8 cellular contexts compared by ENCODE assay signal in the genomic region with DNA sequence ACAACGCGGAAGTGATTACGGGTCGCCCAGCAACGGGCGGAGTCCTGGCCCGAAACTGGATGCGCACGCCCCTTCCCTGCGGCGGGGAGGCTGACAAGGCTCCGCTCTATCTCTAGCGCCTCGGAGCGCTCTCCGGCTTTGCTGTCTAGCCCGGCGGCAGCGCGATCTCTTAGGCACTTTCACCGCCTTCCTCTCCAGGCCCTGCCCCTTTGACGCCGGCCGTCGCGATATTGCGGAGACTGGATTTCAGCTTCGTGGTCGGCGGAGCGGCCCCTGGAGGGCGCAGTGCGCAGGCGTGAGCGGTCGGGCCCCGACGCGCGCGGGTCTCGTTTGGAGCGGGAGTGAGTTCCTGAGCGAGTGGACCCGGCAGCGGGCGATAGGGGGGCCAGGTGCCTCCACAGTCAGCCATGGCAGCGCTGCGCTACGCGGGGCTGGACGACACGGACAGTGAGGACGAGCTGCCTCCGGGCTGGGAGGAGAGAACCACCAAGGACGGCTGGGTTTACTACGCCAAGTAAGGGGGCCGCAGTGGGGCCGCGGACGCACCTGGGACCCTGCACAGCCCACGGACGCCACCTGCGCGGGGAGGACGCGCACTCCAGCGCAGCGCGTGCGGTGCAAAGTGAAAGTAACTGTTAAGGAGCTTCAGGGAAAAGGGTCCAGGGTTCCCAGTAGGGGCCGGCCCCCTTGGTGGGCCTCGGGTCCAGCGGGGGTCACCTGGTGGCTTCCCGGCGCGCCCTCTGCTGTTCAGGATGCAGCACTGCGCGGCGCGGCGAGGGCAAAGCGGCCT. TPM values are rescaled to one million over a fixed set of nuclear protein-coding genes. Genes with fewer than 3 reads are reported as not detected.
DNase-seq lines count a peak whose midpoint lies in the region; ATAC-seq and TF ChIP-seq lines count a peak whose summit lies in the region.

WWOX (plus strand) TSS at position 283 of the 790 bp plus-strand sequence.

- H3K4me1 ChIP-seq in adrenal gland (replicated peaks in 1 of 2) (peaks cover 0 to 7% of the 10 kb centered on the region in 2 donors), heart left ventricle (peaks cover 0 to 17% (median 8%) of the 10 kb centered on the region in 12 donors), upper lobe of left lung (peaks cover 5 to 13% (median 11%) of the 10 kb centered on the region in 4 donors)

- H3K4me3 Mint-ChIP-seq in T-cell = peak within 1 kb of the TSS; percentile 86 to 88 (median 87)

- peaks cover 27 to 34% (median 28%) of the 10 kb centered on the region in 3 donors for H3K4me1 Mint-ChIP-seq in T-cell

- TF ChIP-seq POLR2A in adrenal gland (IDR thresholded peaks at IDR 0.05) (peak; percentile 33 to 91), heart left ventricle (IDR thresholded peaks at IDR 0.05) (peak in 1 of 2 donors; percentile 81), upper lobe of left lung (IDR thresholded peaks at IDR 0.05) (peak in 1 of 4 donors; percentile 65)

- H3K27me3 ChIP-seq in adrenal gland = no peaks in the 10 kb centered on the region
- peaks cover 0 to 5% (median 0%) of the 10 kb centered on the region in 9 donors for H3K27me3 ChIP-seq in heart left ventricle
- no peaks in the 10 kb centered on the region for H3K27me3 ChIP-seq in upper lobe of left lung

- TF ChIP-seq EP300 in upper lobe of left lung (IDR thresholded peaks at IDR 0.05) = peak in 1 of 4 donors; percentile 16

- TF ChIP-seq CTCF in GM12875 (IDR thresholded peaks at IDR 0.05; ENCODE audit: borderline replicate concordance, insufficient read depth, low read depth, low read length) (peak; percentile 92), adrenal gland (IDR thresholded peaks at IDR 0.05) (peak; percentile 65 to 88 (median 74)), heart left ventricle (IDR thresholded peaks at IDR 0.05) (peak; percentile 69 to 90 (median 82)), upper lobe of left lung (IDR thresholded peaks at IDR 0.05) (peak; percentile 74 to 90 (median 78))

- H3K4me3 ChIP-seq in GM12875 (ENCODE audit: low read depth, low read length) = peak within 1 kb of the TSS; percentile 87
- H3K4me3 ChIP-seq in adrenal gland = peak within 1 kb of the TSS; percentile 17 to 99 (median 90)
- peak within 1 kb of the TSS; percentile 71 to 100 (median 90) for H3K4me3 ChIP-seq in heart left ventricle
- H3K4me3 ChIP-seq in upper lobe of left lung = peak within 1 kb of the TSS; percentile 81 to 98 (median 88)

- peak within 1 kb of the TSS; percentile 95 to 96 for H3K27ac Mint-ChIP-seq in T-cell

- no peaks in the 10 kb centered on the region for H3K9me3 ChIP-seq in adrenal gland (replicated peaks in 1 of 3)
- H3K9me3 ChIP-seq in heart left ventricle = no peaks in the 10 kb centered on the region
- H3K9me3 ChIP-seq in upper lobe of left lung = no peaks in the 10 kb centered on the region

- WGBS in adrenal gland, 4 donors = 0% methylated on average over 6 to 83 of the region's 83 CpGs
- 0 to 1% (median 0%) methylated on average over 30 to 83 of the region's 83 CpGs for whole genome bisulfite sequencing in heart left ventricle, 4 donors
- WGBS in upper lobe of left lung, 2 donors = 0% methylated on average over 19 to 76 of the region's 83 CpGs

- peaks cover 3% of the 10 kb centered on the region for H3K36me3 Mint-ChIP-seq in T-cell

- ATAC-seq in HG02798 (IDR thresholded peaks at IDR 0.05; ENCODE audit: poor library complexity, unreplicated experiment) (peak; percentile 96), T-cell (replicated peaks in 1 of 4) (peak; percentile 93 to 96 (median 94)), heart left ventricle (peak; percentile 96 to 98 (median 98)), upper lobe of left lung (ENCODE audit: low FRiP score in 2 of 2) (peak; percentile 99)

- CTCF ChIA-PET in T-cell (lab: Charles Lee) = interaction anchor here (0.5 to 1.2 kb wide), 6 partner anchors 18 to 390 kb away, joined by 3 to 15 read pairs (median 4); no protein-coding TSS in a partner anchor

- no peaks in the 10 kb centered on the region for H3K9me3 Mint-ChIP-seq in T-cell

- POLR2A ChIA-PET in T-cell (lab: Charles Lee) = no interaction called here

- DNase-seq in NCI-H1417 treated with DMSO at 0.1 percent for 48 hours (lab: John Stamatoyannopoulos, UW) (peak; percentile 90), T-cell (peak; percentile 88 to 99 (median 96)), adrenal gland (peak; percentile 94 to 98 (median 97)), heart left ventricle (peak; percentile 95 to 98 (median 97)), posterior cingulate gyrus (peak; percentile 92 to 99 (median 94)), upper lobe of left lung (peak; percentile 97 to 98)

- intact Hi-C loops in adrenal gland (cut with DNase I) (no loop called here), heart left ventricle (cut with DNase I) (loop anchor here in 5 of 10 donors (2.0 to 10.0 kb wide), 6 partner anchors 53 to 865 kb away; partner anchors contain the start of gene NUDT7 (in 1 of the 5)), posterior cingulate gyrus (cut with DNase I) (loop anchor here (5.0 kb wide), 1 partner anchor 377 kb away; the partner anchor contains the start of gene NUDT7)

- H3K27ac ChIP-seq in adrenal gland (peak within 1 kb of the TSS in 4 of 5 donors; percentile 61 to 91 (median 89)), heart left ventricle (peak within 1 kb of the TSS; percentile 60 to 94 (median 87)), upper lobe of left lung (peak within 1 kb of the TSS; percentile 80 to 94 (median 90))

- H3K36me3 ChIP-seq in adrenal gland (replicated peaks in 1 of 2) (no peaks in the 10 kb centered on the region), heart left ventricle (no peaks in the 10 kb centered on the region), upper lobe of left lung (no peaks in the 10 kb centered on the region)

- H3K27me3 Mint-ChIP-seq in T-cell = peaks cover 2 to 5% of the 10 kb centered on the region in 2 donors

RNA-seq across cellular contexts. Expression of gene WWOX, which starts in this region (rescaled TPM):
- total RNA-seq in T-cell (10 to 100 TPM; 21.2 to 26.0 (median 22.6) TPM), adrenal gland (10 to 100 TPM; 17.3 to 74.6 (median 21.4) TPM), heart left ventricle (10 to 100 TPM in 5 of 9 donors, 1 to 10 TPM in 4; 4.3 to 18.3 (median 10.1) TPM), upper lobe of left lung (100 to 1,000 TPM in 1 of 6 donors, 10 to 100 TPM in 5; 18.7 to 167 (median 31.0) TPM)
- polyA plus RNA-seq in adrenal gland (10 to 100 TPM; 11.8 to 17.1 (median 16.9) TPM), heart left ventricle (1 to 10 TPM; 4.3 to 4.4 TPM)

Comparison
In these comparisons a context has a peak if more than half of its experiments do, and no peak if none do; other contexts are left out.
1. Peak in every context shown above with its lines: DNase-seq, ATAC-seq, H3K4me3 ChIP-seq and H3K27ac ChIP-seq.